ENCODE assay signal across 29 cellular contexts in the genomic region with DNA sequence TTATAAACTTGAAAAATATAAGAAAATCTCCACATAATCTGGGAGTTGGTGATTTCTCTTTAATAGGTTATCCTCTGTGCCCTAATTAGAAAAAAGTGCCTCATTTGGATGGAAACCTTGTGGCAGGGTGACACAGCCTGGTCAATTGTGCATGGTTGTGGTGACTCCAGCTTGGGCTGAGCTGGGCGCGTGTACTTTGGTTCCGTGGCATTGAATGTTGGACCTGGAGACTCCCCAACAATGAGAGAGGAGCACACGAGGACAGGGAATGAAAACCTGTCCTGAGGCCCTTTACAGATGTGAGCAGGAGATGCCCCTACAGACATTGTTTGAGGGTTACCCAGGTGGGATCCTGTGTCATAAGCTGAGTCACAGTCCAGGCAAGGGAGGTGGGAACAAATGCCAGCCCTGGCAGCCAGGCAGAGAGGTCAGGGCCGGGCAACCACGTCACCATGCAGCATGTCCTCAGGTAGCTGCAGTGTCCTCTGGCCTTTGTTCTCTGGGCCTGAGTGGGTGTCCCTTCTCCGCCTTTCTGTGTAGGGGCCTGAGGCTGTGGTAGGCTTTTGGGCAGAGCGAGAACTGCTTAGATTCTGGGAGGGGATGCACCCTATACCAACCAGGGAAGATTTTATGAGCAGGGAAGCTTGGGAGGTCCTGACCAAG.
"Had no signal": no experiment of that assay in that cellular context is flagged by ENCODE, and none has a peak within 500 bp of the region (broad histone marks: within the 10 kb centered on the region; RNA-seq: fewer than 3 reads in every experiment).

No MANE protein-coding gene starts in this region.

- H3K4me3 ChIP-seq: lung, neural progenitor cell, psoas muscle, skin epidermis, stomach, testis, thyroid gland, transverse colon, upper lobe of left lung, vagina had no signal

- H2AFZ ChIP-seq: neural progenitor cell, parathyroid adenoma had no signal

- H3K9me3 Mint-ChIP-seq: mesothelial cell of epicardium, natural killer cell, neural progenitor cell had no signal

- H3K9me3 ChIP-seq: neutrophil, psoas muscle, stomach, testis, thyroid gland, transverse colon, upper lobe of left lung, vagina had no signal

- H3K79me2 ChIP-seq: parathyroid adenoma had no signal

- ATAC-seq: left colon; natural killer cell; psoas muscle; sciatic nerve; stimulated activated naive B cell treated with anti-CD40 and anti-IgM and Interleukin-4, amounts not matched to agents 10 μg/mL and 1 μg/mL and 100 μg/mL, for 72 hours; stimulated activated naive CD8-positive, alpha-beta T cell treated with anti-CD3 and anti-CD28 coated beads, Interleukin-15, Interleukin-2, amounts not matched to agents 100 U/mL and 50 U/mL, for 24 hours had no signal

- H3K4me1 ChIP-seq: neural progenitor cell, parathyroid adenoma, psoas muscle, stomach, testis, thyroid gland, transverse colon, upper lobe of left lung, vagina had no signal

- H3K27ac ChIP-seq: neural progenitor cell, neutrophil, parathyroid adenoma, psoas muscle, skin epidermis, stomach, testis, thyroid gland, transverse colon, upper lobe of left lung, vagina had no signal

- H3K27me3 ChIP-seq: neural progenitor cell, stomach, testis, thyroid gland, transverse colon, upper lobe of left lung, vagina had no signal

- H3K27ac Mint-ChIP-seq: immature natural killer cell; mesothelial cell of epicardium; naive B cell; natural killer cell; nephron progenitor cell; neural progenitor cell; stimulated activated naive B cell treated with anti-CD40 and anti-IgM and Interleukin-4, amounts not matched to agents 10 μg/mL and 1 μg/mL and 100 μg/mL, for 72 hours had no signal

- DNase-seq: hypothalamus; immature natural killer cell; kidney; left colon; mesendoderm; naive B cell; natural killer cell; nephron progenitor cell; occipital lobe; psoas muscle; stimulated activated CD4-positive, alpha-beta T cell treated with anti-CD3 and anti-CD28 coated beads, Interleukin-12 subunit alpha, Interleukin-12 subunit beta, amount 100 ng/mL, for 4 hours; stimulated activated CD4-positive, alpha-beta T cell treated with anti-CD3 and anti-CD28 coated beads, Interleukin-15, amount 100 ng/mL, for 24 hours; stimulated activated CD4-positive, alpha-beta T cell treated with anti-CD3 and anti-CD28 coated beads, Interleukin-2, amount 100 ng/mL, for 24 hours; stimulated activated CD4-positive, alpha-beta T cell treated with anti-CD3 and anti-CD28 coated beads, Interleukin-4, amount 100 ng/mL, for 1 hour; stimulated activated naive B cell treated with anti-CD40 and anti-IgM and Interleukin-4, amounts not matched to agents 10 μg/mL and 1 μg/mL and 100 μg/mL, for 72 hours; stimulated activated naive CD8-positive, alpha-beta T cell treated with anti-CD3 and anti-CD28 coated beads, Interleukin-15, Interleukin-2, amounts not matched to agents 100 U/mL and 50 U/mL, for 24 hours; stomach; testis; thyroid gland; transverse colon had no signal

- H3K4me2 ChIP-seq: neural progenitor cell had no signal

- H3K36me3 ChIP-seq: neural progenitor cell, neutrophil, stomach, thyroid gland, transverse colon, upper lobe of left lung, vagina had no signal

- H3K36me3 Mint-ChIP-seq: immature natural killer cell; mesothelial cell of epicardium; naive B cell; natural killer cell; neural progenitor cell; stimulated activated naive B cell treated with anti-CD40 and anti-IgM and Interleukin-4, amounts not matched to agents 10 μg/mL and 1 μg/mL and 100 μg/mL, for 72 hours had no signal

- H3K4me1 Mint-ChIP-seq: immature natural killer cell; mesothelial cell of epicardium; naive B cell; natural killer cell; neural progenitor cell; stimulated activated naive B cell treated with anti-CD40 and anti-IgM and Interleukin-4, amounts not matched to agents 10 μg/mL and 1 μg/mL and 100 μg/mL, for 72 hours had no signal

- H3K9ac ChIP-seq: neural progenitor cell, parathyroid adenoma had no signal

- H3K4me3 Mint-ChIP-seq: immature natural killer cell; mesothelial cell of epicardium; naive B cell; natural killer cell; nephron progenitor cell; neural progenitor cell; stimulated activated naive B cell treated with anti-CD40 and anti-IgM and Interleukin-4, amounts not matched to agents 10 μg/mL and 1 μg/mL and 100 μg/mL, for 72 hours had no signal
